In the genomic region with DNA sequence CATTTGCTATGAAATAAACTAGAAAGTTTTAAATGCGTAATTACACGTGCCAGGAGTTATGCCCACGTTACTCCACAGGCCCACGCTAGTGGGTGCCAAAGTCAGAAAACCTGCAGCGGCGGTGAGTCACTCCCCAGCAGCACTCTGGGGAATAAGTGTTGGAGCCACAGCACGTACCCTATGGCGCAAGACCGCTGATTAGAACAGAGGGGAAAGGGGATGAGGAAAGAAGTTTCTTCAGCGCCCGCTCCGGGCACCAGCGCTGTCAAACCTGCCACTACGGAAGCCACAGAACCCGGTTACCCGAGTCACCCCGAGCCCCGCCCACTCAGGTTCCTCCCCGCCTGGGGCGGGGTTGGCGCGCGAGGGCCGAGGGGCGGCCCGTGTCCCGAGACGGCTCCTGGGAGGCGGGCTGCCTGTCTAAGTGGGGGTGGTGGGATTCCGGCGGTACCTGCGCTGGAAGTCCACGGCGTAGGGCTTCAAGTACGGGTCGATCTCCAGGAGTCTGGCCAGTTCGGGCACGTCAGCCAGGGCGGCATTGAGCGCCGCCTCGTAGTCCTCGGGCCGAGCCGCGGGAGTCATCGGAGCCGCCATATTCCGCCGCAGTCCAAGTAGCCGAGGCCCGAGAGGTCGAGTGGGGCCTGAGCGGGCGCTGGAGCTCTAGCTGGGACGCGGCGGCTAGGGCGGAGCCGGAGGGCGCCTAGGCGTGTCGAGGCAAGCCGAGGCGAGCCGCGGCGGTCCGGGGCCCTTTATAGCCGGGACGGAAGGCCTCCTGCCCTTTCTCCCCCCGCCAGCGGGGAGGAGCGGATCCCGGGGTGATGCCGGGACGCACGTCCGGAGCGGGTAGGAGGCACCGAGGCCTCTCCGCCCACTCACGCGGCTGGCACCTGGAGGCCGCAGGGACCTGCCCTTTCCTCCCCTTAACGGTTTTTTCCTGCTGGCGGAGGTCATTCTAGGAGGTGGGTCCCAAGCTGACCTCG, we compare ENCODE assay signal across 7 cellular contexts.
DNase-seq lines count a peak whose midpoint lies in the region; ATAC-seq and TF ChIP-seq lines count a peak whose summit lies in the region.

A gene (minus strand): TSS at position 722 of the 980 bp plus-strand sequence. CDS start 128 bp downstream, at position 594.

- H3K4me3 ChIP-seq in astrocyte of the cerebellum (ENCODE audit: low read depth, low read length), result peak within 1 kb of the TSS; percentile 68

- in situ Hi-C loops in astrocyte of the cerebellum (cut with HindIII; ENCODE audit: low sequenced_read_pairs), result no loop called here

- peak; percentile 53 for TF ChIP-seq CTCF in astrocyte of the cerebellum (IDR thresholded peaks at IDR 0.05; ENCODE audit: low read depth, low read length, missing control alignments)

- ATAC-seq in GM18502 (IDR thresholded peaks at IDR 0.05; ENCODE audit: poor library complexity, unreplicated experiment) (peak; percentile 89), HG02938 (IDR thresholded peaks at IDR 0.05; ENCODE audit: unreplicated experiment) (peak; percentile 87)

- DNase-seq in NCI-H1694 treated with DMSO at 0.1 percent for 48 hours (lab: John Stamatoyannopoulos, UW) (peak; percentile 31), T-helper 22 cell (ENCODE audit: low read depth) (peak; percentile 80), astrocyte of the cerebellum (ENCODE audit: low read depth) (peak; percentile 60), hippocampal formation (lab: John Stamatoyannopoulos, UW) (peak; percentile 93 to 97), retina (peak; percentile 98)

Comparison
In these comparisons a context has a peak if more than half of its experiments do, and no peak if none do; other contexts are left out.
1. Peak in every context shown above with its lines: DNase-seq, ATAC-seq and H3K4me3 ChIP-seq.
2. DNase-seq: peak in every context shown above with its lines; median percentile 98 in retina; 95 in hippocampal formation; 80 in T-helper 22 cell; 60 in astrocyte of the cerebellum; 31 in NCI-H1694 treated with DMSO at 0.1 percent for 48 hours.